Comparison of ENCODE assay signal across 29 cellular contexts in genomic region chr12:128747441-128747840, GRCh38.
"Had no signal": no experiment of that assay in that cellular context is flagged by ENCODE, and none has a peak within 500 bp of the region (broad histone marks: within the 10 kb centered on the region; RNA-seq: fewer than 3 reads in every experiment).

No MANE protein-coding gene starts in this region.

- H3K27ac ChIP-seq: adrenal gland, body of pancreas, breast epithelium, Peyer's patch, SJSA1 had no signal

- H3K36me3 ChIP-seq: adrenal gland, breast epithelium, Peyer's patch, SJSA1 had no signal

- H3K4me1 Mint-ChIP-seq: activated CD4-positive, alpha-beta T cell treated with anti-CD3 and anti-CD28 coated beads, Interleukin-2, amount 10 ng/mL, durations not matched to agents 24 days and 14 days had no signal

- H3K9me3 Mint-ChIP-seq: activated CD4-positive, alpha-beta T cell treated with anti-CD3 and anti-CD28 coated beads, Interleukin-2, amount 10 ng/mL, durations not matched to agents 24 days and 14 days; activated CD8-positive, alpha-beta T cell treated with anti-CD3 and anti-CD28 coated beads for 36 hours; activated naive CD4-positive, alpha-beta T cell treated with anti-CD3 and anti-CD28 coated beads for 36 hours; activated naive CD4-positive, alpha-beta T cell treated with anti-CD3 and anti-CD28 coated beads, Interleukin-2, amount 50 U/mL, for 72 hours; activated T-cell treated with anti-CD3 and anti-CD28 coated beads, Interleukin-2, amount 50 U/mL, for 24 hours; activated T-helper 2 cell treated with anti-CD3 and anti-CD28 coated beads, Interferon-gamma antibody, Interleukin-2, Interleukin-4, amounts not matched to agents 10 μg/mL and 5 μg/mL and 100 μg/mL, durations not matched to agents 14 hours and 24 hours and 36 hours; T-helper 1 cell treated with Interleukin-12 subunit alpha and Interleukin-12 subunit beta and Interleukin-4 antibody, amounts not matched to agents 30 μg/mL and 1 μg/mL, for 36 hours; T-helper 2 cell treated with Interferon-gamma antibody and Interleukin-4, amounts not matched to agents 5 μg/mL and 100 μg/mL, for 36 hours had no signal

- H3K27ac Mint-ChIP-seq: activated CD4-positive, alpha-beta T cell treated with anti-CD3 and anti-CD28 coated beads, Interleukin-2, amount 10 ng/mL, durations not matched to agents 24 days and 14 days; activated CD8-positive, alpha-beta T cell treated with anti-CD3 and anti-CD28 coated beads for 36 hours; activated naive CD4-positive, alpha-beta T cell treated with anti-CD3 and anti-CD28 coated beads for 36 hours; activated naive CD4-positive, alpha-beta T cell treated with anti-CD3 and anti-CD28 coated beads, Interleukin-2, amount 50 U/mL, for 72 hours; activated T-cell treated with anti-CD3 and anti-CD28 coated beads, Interleukin-2, amount 50 U/mL, for 24 hours; activated T-helper 2 cell treated with anti-CD3 and anti-CD28 coated beads, Interferon-gamma antibody, Interleukin-2, Interleukin-4, amounts not matched to agents 10 μg/mL and 5 μg/mL and 100 μg/mL, durations not matched to agents 14 hours and 24 hours and 36 hours; T-helper 1 cell treated with Interleukin-12 subunit alpha and Interleukin-12 subunit beta and Interleukin-4 antibody, amounts not matched to agents 30 μg/mL and 1 μg/mL, for 36 hours; T-helper 2 cell treated with Interferon-gamma antibody and Interleukin-4, amounts not matched to agents 5 μg/mL and 100 μg/mL, for 36 hours had no signal

- H3K9me3 ChIP-seq: adrenal gland, body of pancreas, breast epithelium, Peyer's patch, SJSA1, SK-N-SH had no signal

- DNase-seq: activated CD4-positive, alpha-beta T cell treated with anti-CD3 and anti-CD28 coated beads, Interleukin-2, amount 10 ng/mL, durations not matched to agents 24 days and 14 days; activated CD4-positive, alpha-beta T cell treated with anti-CD3 and anti-CD28 coated beads, Interleukin-2, amount 50 U/mL, for 4 hours; activated CD8-positive, alpha-beta T cell treated with anti-CD3 and anti-CD28 coated beads for 36 hours; activated gamma-delta T cell; activated naive CD4-positive, alpha-beta T cell treated with anti-CD3 and anti-CD28 coated beads for 36 hours; activated T-cell treated with anti-CD3 and anti-CD28 coated beads, Interleukin-2, amount 50 U/mL, for 24 hours; adrenal gland; body of pancreas; NCI-H1092 treated with DMSO at 0.1 percent for 48 hours; NCI-H1417; NCI-H146; NCI-H187; NCI-H2029 treated with DMSO at 0.1 percent for 48 hours; NCI-H2107; NCI-H2171; NCI-H510A; NCI-H526; NCI-H748 treated with DMSO at 0.1 percent for 48 hours; PC-3; Peyer's patch; RPMI8226; SHP77 treated with DMSO at 0.1 percent for 48 hours; SK-N-SH had no signal

- H3K36me3 Mint-ChIP-seq: activated naive CD4-positive, alpha-beta T cell treated with anti-CD3 and anti-CD28 coated beads, Interleukin-2, amount 50 U/mL, for 72 hours had no signal

- H3K27me3 ChIP-seq: adrenal gland, body of pancreas, breast epithelium, Peyer's patch, SJSA1 had no signal

- H3K4me3 ChIP-seq: adrenal gland, body of pancreas, breast epithelium, Peyer's patch, SJSA1 had no signal

- H3K27me3 Mint-ChIP-seq: activated CD4-positive, alpha-beta T cell treated with anti-CD3 and anti-CD28 coated beads, Interleukin-2, amount 10 ng/mL, durations not matched to agents 24 days and 14 days; activated CD8-positive, alpha-beta T cell treated with anti-CD3 and anti-CD28 coated beads for 36 hours had no signal

- H3K4me1 ChIP-seq: adrenal gland, body of pancreas, breast epithelium, Peyer's patch, SJSA1 had no signal

- ATAC-seq: activated CD8-positive, alpha-beta T cell treated with anti-CD3 and anti-CD28 coated beads for 36 hours; activated naive CD4-positive, alpha-beta T cell treated with anti-CD3 and anti-CD28 coated beads, Interleukin-2, amount 50 U/mL, for 72 hours; body of pancreas; PC-3 had no signal

- H3K4me3 Mint-ChIP-seq: activated CD4-positive, alpha-beta T cell treated with anti-CD3 and anti-CD28 coated beads, Interleukin-2, amount 10 ng/mL, durations not matched to agents 24 days and 14 days; activated CD8-positive, alpha-beta T cell treated with anti-CD3 and anti-CD28 coated beads for 36 hours; activated naive CD4-positive, alpha-beta T cell treated with anti-CD3 and anti-CD28 coated beads for 36 hours; activated T-cell treated with anti-CD3 and anti-CD28 coated beads, Interleukin-2, amount 50 U/mL, for 24 hours; T-helper 1 cell treated with Interleukin-12 subunit alpha and Interleukin-12 subunit beta and Interleukin-4 antibody, amounts not matched to agents 30 μg/mL and 1 μg/mL, for 36 hours; T-helper 2 cell treated with Interferon-gamma antibody and Interleukin-4, amounts not matched to agents 5 μg/mL and 100 μg/mL, for 36 hours had no signal
